Comparison of ENCODE assay signal across 12 cellular contexts in the genomic region with DNA sequence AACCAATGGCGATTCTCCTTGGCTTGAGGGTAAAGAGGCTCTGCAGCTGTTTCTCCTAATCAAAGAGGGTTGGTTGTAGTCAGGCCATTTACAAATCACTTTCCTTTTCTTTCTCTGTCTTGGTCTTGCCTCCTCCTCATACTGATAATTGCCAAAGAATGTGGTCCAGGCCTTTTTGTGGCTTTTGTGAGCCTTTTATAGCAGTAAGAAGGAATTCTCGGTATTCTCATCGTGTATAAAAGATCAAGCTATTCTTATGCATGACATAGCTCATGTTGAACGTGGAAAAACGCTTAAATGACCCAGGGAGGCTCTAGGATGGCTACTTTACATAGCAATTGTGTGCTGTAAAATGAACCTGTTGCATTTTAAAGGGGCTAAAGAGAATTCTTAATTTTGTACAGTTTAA.
DNase-seq lines count a peak whose midpoint lies in the region; ATAC-seq and TF ChIP-seq lines count a peak whose summit lies in the region.
"Had no signal": no experiment of that assay in that cellular context is flagged by ENCODE, and none has a peak within 500 bp of the region (broad histone marks: within the 10 kb centered on the region; RNA-seq: fewer than 3 reads in every experiment).

No MANE protein-coding gene starts in this region.

- no peaks in the 10 kb centered on the region for H3K4me1 Mint-ChIP-seq in CD8-positive, alpha-beta memory T cell

- no peaks in the 10 kb centered on the region for H3K9me3 ChIP-seq in Panc1 (ENCODE audit: control insufficient read depth, insufficient read depth, low read depth, low read length)
- no peaks in the 10 kb centered on the region for H3K9me3 ChIP-seq in CD8-positive, alpha-beta memory T cell (ENCODE audit: low read length)
- H3K9me3 ChIP-seq: pancreas had no signal

- TF ChIP-seq CTCF in Panc1 (IDR thresholded peaks at IDR 0.05), result no peak
- TF ChIP-seq CTCF in retinal pigment epithelial cell (conservative IDR thresholded peaks at IDR 0.05; ENCODE audit: low read depth, low read length), result no peak
- no peak for TF ChIP-seq CTCF in GM20000 (IDR thresholded peaks at IDR 0.05; ENCODE audit: extremely low read depth, missing control alignments)

- CTCF ChIA-PET in Panc1 (lab: Charles Lee), result no interaction called here
- CTCF ChIA-PET in CD8-positive, alpha-beta memory T cell (lab: Charles Lee), result interaction anchor here (1.0 to 1.6 kb wide), 2 partner anchors 24 to 35 kb away, joined by 4 to 6 read pairs; no protein-coding TSS in a partner anchor

- intact Hi-C loops in Panc1 (cut with micrococcal nuclease; ENCODE audit: unreplicated experiment), result no loop called here

- peaks cover 0 to 2% (median 0%) of the 10 kb centered on the region in 3 donors for H3K36me3 Mint-ChIP-seq in CD8-positive, alpha-beta memory T cell

- no TSS peak for BruUV-seq in Panc1 (replicated peaks; lab: Mats Ljungman, UMichigan)

- no peak overlapping the region for H3K27ac ChIP-seq in Panc1 (ENCODE audit: low read length)
- no peak overlapping the region for H3K27ac ChIP-seq in CD8-positive, alpha-beta memory T cell (ENCODE audit: low read depth, low read length)
- H3K27ac ChIP-seq: pancreas had no signal

- peaks cover 7 to 19% of the 10 kb centered on the region in 2 donors for H3K27me3 Mint-ChIP-seq in CD8-positive, alpha-beta memory T cell
- H3K27me3 Mint-ChIP-seq: dendritic cell treated with granulocyte-macrophage colony-stimulating factor and Interleukin-4, amounts not matched to agents 40 ng/mL and 50 ng/mL, for 4 days had no signal

- H3K36me3 ChIP-seq in Panc1 (ENCODE audit: control insufficient read depth, insufficient read depth, low read length), result no peaks in the 10 kb centered on the region
- H3K36me3 ChIP-seq in CD8-positive, alpha-beta memory T cell (ENCODE audit: insufficient read depth, low read length), result no peaks in the 10 kb centered on the region
- H3K36me3 ChIP-seq: pancreas had no signal

- H3K4me3 Mint-ChIP-seq in CD8-positive, alpha-beta memory T cell, result no peak overlapping the region
- H3K4me3 Mint-ChIP-seq: dendritic cell treated with granulocyte-macrophage colony-stimulating factor and Interleukin-4, amounts not matched to agents 40 ng/mL and 50 ng/mL, for 4 days had no signal

- in situ Hi-C loops in Panc1 (cut with HindIII; ENCODE audit: low pct_unique_long_range_greater_than_20kb, low sequenced_read_pairs), result no loop called here

- H3K9me3 Mint-ChIP-seq in CD8-positive, alpha-beta memory T cell, result no peaks in the 10 kb centered on the region
- H3K9me3 Mint-ChIP-seq: dendritic cell treated with granulocyte-macrophage colony-stimulating factor and Interleukin-4, amounts not matched to agents 40 ng/mL and 50 ng/mL, for 4 days had no signal

- H3K27ac Mint-ChIP-seq in CD8-positive, alpha-beta memory T cell, result no peak overlapping the region
- H3K27ac Mint-ChIP-seq: dendritic cell treated with granulocyte-macrophage colony-stimulating factor and Interleukin-4, amounts not matched to agents 40 ng/mL and 50 ng/mL, for 4 days had no signal

- POLR2A ChIA-PET in Panc1 (lab: Charles Lee), result interaction anchor here (0.6 kb wide), 1 partner anchor 29 kb away, joined by 4 read pairs; no protein-coding TSS in a partner anchor
- POLR2A ChIA-PET in CD8-positive, alpha-beta memory T cell (lab: Charles Lee), result no interaction called here

- H3K4me3 ChIP-seq in Panc1 (ENCODE audit: low read depth in 2 of 2, low read length in 2 of 2) (no peak overlapping the region), retinal pigment epithelial cell (ENCODE audit: low read length) (no peak overlapping the region)
- H3K4me3 ChIP-seq in CD8-positive, alpha-beta memory T cell (ENCODE audit: low read length), result no peak overlapping the region
- H3K4me3 ChIP-seq: pancreas had no signal

- peak; percentile 30; the same call in 1 of the 2 replicates for ATAC-seq in Panc1

- H3K4me1 ChIP-seq in Panc1 (ENCODE audit: control insufficient read depth, insufficient read depth, low read length), result no peaks in the 10 kb centered on the region
- no peaks in the 10 kb centered on the region for H3K4me1 ChIP-seq in CD8-positive, alpha-beta memory T cell (ENCODE audit: insufficient read depth, low read length)
- H3K4me1 ChIP-seq: pancreas had no signal

- peaks cover 8% of the 10 kb centered on the region; the same call in 1 of the 2 replicates for H3K27me3 ChIP-seq in Panc1 (ENCODE audit: control insufficient read depth, insufficient read depth, low read length)
- no peaks in the 10 kb centered on the region for H3K27me3 ChIP-seq in CD8-positive, alpha-beta memory T cell (ENCODE audit: insufficient read depth, low read length, poor library complexity, severe bottlenecking)
- H3K27me3 ChIP-seq: pancreas had no signal

- DNase-seq in GM04503 (ENCODE audit: low read depth) (peak; percentile 88), Panc1 (ENCODE audit: low read depth, low spot score) (no peak), fibroblast of peridontal ligament (ENCODE audit: extremely low read depth) (peak; percentile 84), retinal pigment epithelial cell (ENCODE audit: low read depth) (peak; percentile 30), GM20000 (ENCODE audit: low spot score) (no peak), NCI-H1105 treated with DMSO at 0.1 percent for 48 hours (lab: John Stamatoyannopoulos, UW) (no peak)
- no peak for DNase-seq in activated CD4-positive, alpha-beta T cell treated with anti-CD3 and anti-CD28 coated beads, Interleukin-2, amount 50 U/mL, for 1 hour
- DNase-seq in CD8-positive, alpha-beta memory T cell, result no peak
- DNase-seq: DND-41, NCI-H2171, pancreas had no signal

Comparison
In these comparisons a context has a peak if more than half of its experiments do, and no peak if none do; other contexts are left out.
1. DNase-seq: peak in GM04503 (single experiment), fibroblast of peridontal ligament (single experiment) and retinal pigment epithelial cell (single experiment); none in Panc1 (single experiment), activated CD4-positive, alpha-beta T cell treated with anti-CD3 and anti-CD28 coated beads, Interleukin-2, amount 50 U/mL, for 1 hour (single experiment), GM20000 (single experiment), CD8-positive, alpha-beta memory T cell (0 of 5) and NCI-H1105 treated with DMSO at 0.1 percent for 48 hours (single experiment).